Comparison of ENCODE assay signal across 1 cellular context in the genomic region with DNA sequence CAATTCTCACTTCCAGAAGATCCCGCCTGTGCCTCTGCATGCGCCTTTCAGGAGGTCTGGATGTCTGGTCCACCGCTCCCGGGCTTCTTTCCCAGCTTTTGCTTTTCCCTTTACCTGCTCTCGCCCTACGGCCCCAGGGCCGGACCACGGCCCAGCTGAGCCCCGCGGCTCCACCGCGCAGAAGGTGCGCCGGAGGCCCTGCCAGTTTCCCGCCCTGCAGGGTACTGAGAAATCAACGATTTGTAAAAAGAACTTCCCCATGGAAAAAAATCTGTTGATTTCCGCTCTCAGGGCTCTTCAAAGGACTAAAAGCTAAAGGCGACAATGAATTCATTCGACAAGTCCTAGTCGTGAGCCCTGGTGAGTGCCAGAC.
TF ChIP-seq lines count a peak whose summit lies in the region.

No MANE protein-coding gene starts in this region.

TF ChIP-seq in SK-N-SH, 30 proteins besides CTCF, POLR2A, EP300 and RAD21 (continued from another document):
- TF ChIP-seq SMC3 (IDR thresholded peaks at IDR 0.05; ENCODE audit: low read depth, low read length) = no peak
- no peak for TF ChIP-seq GATA2 (CRISPR knock-in tag; IDR thresholded peaks at IDR 0.05)
- no peak for TF ChIP-seq FOSL2 (IDR thresholded peaks at IDR 0.05; ENCODE audit: borderline replicate concordance, low read depth)
- no peak for TF ChIP-seq FOXM1 (IDR thresholded peaks at IDR 0.05; ENCODE audit: low read depth)
- TF ChIP-seq JUND (IDR thresholded peaks at IDR 0.05) = no peak
- TF ChIP-seq NRF1 (IDR thresholded peaks at IDR 0.05; ENCODE audit: low read depth, low read length) = no peak
- no peak for TF ChIP-seq TAF1 (IDR thresholded peaks at IDR 0.05; ENCODE audit: borderline replicate concordance, low read depth, low read length)
- TF ChIP-seq, protein P1, sequence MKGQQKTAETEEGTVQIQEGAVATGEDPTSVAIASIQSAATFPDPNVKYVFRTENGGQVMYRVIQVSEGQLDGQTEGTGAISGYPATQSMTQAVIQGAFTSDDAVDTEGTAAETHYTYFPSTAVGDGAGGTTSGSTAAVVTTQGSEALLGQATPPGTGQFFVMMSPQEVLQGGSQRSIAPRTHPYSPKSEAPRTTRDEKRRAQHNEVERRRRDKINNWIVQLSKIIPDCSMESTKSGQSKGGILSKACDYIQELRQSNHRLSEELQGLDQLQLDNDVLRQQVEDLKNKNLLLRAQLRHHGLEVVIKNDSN (IDR thresholded peaks at IDR 0.05; ENCODE audit: borderline replicate concordance, low read depth) = no peak
- no peak for TF ChIP-seq RXRA (IDR thresholded peaks at IDR 0.05; ENCODE audit: borderline replicate concordance, low read depth)
- TF ChIP-seq, protein P2, sequence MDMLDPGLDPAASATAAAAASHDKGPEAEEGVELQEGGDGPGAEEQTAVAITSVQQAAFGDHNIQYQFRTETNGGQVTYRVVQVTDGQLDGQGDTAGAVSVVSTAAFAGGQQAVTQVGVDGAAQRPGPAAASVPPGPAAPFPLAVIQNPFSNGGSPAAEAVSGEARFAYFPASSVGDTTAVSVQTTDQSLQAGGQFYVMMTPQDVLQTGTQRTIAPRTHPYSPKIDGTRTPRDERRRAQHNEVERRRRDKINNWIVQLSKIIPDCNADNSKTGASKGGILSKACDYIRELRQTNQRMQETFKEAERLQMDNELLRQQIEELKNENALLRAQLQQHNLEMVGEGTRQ (IDR thresholded peaks at IDR 0.05; ENCODE audit: borderline replicate concordance, low read depth, low read length) = no peak
- no peak for TF ChIP-seq POLR2AphosphoS5 (IDR thresholded peaks at IDR 0.05; ENCODE audit: low read depth, low read length)
- TF ChIP-seq FOXJ3 (CRISPR knock-in tag; IDR thresholded peaks at IDR 0.05) = no peak
- TF ChIP-seq, protein P3, sequence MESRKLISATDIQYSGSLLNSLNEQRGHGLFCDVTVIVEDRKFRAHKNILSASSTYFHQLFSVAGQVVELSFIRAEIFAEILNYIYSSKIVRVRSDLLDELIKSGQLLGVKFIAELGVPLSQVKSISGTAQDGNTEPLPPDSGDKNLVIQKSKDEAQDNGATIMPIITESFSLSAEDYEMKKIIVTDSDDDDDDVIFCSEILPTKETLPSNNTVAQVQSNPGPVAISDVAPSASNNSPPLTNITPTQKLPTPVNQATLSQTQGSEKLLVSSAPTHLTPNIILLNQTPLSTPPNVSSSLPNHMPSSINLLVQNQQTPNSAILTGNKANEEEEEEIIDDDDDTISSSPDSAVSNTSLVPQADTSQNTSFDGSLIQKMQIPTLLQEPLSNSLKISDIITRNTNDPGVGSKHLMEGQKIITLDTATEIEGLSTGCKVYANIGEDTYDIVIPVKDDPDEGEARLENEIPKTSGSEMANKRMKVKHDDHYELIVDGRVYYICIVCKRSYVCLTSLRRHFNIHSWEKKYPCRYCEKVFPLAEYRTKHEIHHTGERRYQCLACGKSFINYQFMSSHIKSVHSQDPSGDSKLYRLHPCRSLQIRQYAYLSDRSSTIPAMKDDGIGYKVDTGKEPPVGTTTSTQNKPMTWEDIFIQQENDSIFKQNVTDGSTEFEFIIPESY (IDR thresholded peaks at IDR 0.05; ENCODE audit: borderline replicate concordance, low read depth) = no peak
- TF ChIP-seq, protein P4, sequence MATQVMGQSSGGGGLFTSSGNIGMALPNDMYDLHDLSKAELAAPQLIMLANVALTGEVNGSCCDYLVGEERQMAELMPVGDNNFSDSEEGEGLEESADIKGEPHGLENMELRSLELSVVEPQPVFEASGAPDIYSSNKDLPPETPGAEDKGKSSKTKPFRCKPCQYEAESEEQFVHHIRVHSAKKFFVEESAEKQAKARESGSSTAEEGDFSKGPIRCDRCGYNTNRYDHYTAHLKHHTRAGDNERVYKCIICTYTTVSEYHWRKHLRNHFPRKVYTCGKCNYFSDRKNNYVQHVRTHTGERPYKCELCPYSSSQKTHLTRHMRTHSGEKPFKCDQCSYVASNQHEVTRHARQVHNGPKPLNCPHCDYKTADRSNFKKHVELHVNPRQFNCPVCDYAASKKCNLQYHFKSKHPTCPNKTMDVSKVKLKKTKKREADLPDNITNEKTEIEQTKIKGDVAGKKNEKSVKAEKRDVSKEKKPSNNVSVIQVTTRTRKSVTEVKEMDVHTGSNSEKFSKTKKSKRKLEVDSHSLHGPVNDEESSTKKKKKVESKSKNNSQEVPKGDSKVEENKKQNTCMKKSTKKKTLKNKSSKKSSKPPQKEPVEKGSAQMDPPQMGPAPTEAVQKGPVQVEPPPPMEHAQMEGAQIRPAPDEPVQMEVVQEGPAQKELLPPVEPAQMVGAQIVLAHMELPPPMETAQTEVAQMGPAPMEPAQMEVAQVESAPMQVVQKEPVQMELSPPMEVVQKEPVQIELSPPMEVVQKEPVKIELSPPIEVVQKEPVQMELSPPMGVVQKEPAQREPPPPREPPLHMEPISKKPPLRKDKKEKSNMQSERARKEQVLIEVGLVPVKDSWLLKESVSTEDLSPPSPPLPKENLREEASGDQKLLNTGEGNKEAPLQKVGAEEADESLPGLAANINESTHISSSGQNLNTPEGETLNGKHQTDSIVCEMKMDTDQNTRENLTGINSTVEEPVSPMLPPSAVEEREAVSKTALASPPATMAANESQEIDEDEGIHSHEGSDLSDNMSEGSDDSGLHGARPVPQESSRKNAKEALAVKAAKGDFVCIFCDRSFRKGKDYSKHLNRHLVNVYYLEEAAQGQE (IDR thresholded peaks at IDR 0.05; ENCODE audit: low read depth, low read length) = no peak
- TF ChIP-seq TCF12 (IDR thresholded peaks at IDR 0.05) = no peak
- no peak for TF ChIP-seq EZH2phosphoT487 (IDR thresholded peaks at IDR 0.05; ENCODE audit: borderline replicate concordance, low read depth)
